8 cellular contexts compared by ENCODE assay signal in the genomic region with DNA sequence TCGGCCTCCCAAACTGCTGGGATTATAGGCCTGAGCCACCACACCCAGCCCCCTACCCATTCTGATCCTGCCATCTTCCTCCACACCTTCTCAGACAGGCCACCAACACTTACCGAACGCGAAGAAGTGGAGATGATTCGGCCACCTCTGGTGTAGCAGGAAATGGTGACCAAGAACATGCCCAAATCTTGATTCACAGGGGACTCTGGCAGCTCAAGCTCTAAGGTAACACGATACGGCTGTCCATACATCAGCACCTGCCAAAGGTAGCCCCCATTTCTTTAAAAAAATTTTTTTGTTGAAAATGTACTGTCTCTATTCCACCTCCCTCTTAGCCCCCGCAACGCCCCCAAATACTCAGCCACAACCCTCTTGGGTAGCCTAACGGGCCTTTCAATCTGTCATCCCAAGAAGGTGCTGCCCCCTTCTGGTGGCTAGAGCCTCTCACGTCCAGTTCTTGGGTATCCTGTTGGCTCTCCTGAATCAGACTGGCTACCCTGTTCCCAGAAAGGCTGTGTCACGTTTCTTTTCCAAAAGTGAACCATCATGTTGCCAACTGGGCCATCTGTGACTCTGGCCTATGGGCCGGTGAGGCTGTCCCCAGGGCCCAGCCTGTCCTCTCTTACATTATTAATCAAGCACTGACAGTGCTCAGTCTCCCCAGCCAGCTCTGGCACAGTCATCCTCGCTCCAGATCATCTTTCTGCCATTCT. TPM values are rescaled to one million over a fixed set of nuclear protein-coding genes. Genes with fewer than 3 reads are reported as not detected.
DNase-seq lines count a peak whose midpoint lies in the region; ATAC-seq and TF ChIP-seq lines count a peak whose summit lies in the region.

No MANE protein-coding gene starts in this region.

- intact Hi-C loops in uterus (cut with DNase I; ENCODE audit: low total_unique reads): loop anchor here (10.0 kb wide), 1 partner anchor 310 kb away; no protein-coding TSS in a partner anchor

- TF ChIP-seq POLR2A in uterus (IDR thresholded peaks at IDR 0.05): no peak

- no peak overlapping the region for H3K4me3 ChIP-seq in uterus

- ATAC-seq in SK-N-SH treated with all-trans-retinoic acid at 6 μM for 48 hours: peak; percentile 91
- no peak for ATAC-seq in GM21825 (IDR thresholded peaks at IDR 0.05; ENCODE audit: unreplicated experiment)

- H3K27me3 ChIP-seq in uterus: no peaks in the 10 kb centered on the region

- H3K4me1 ChIP-seq in uterus: no peaks in the 10 kb centered on the region

- peak overlapping the region; percentile 85 for H3K4me3 Mint-ChIP-seq in glutamatergic neuron (ENCODE audit: unreplicated experiment)
- H3K4me3 Mint-ChIP-seq in progenitor cell of endocrine pancreas (ENCODE audit: low read depth): no peak overlapping the region

- H3K27ac Mint-ChIP-seq in glutamatergic neuron (ENCODE audit: unreplicated experiment) (peak overlapping the region; percentile 96), progenitor cell of endocrine pancreas (peak overlapping the region; percentile 17)

- peak; percentile 84 for TF ChIP-seq CTCF in glutamatergic neuron (IDR thresholded peaks at IDR 0.05; ENCODE audit: partially characterized antibody, unreplicated experiment)
- peak; percentile 80 for TF ChIP-seq CTCF in progenitor cell of endocrine pancreas (IDR thresholded peaks at IDR 0.05; ENCODE audit: unreplicated experiment)
- peak; percentile 66 to 83 (median 77) for TF ChIP-seq CTCF in uterus (IDR thresholded peaks at IDR 0.05)

- DNase-seq in DMS114 treated with DMSO at 0.1 percent for 48 hours (lab: John Stamatoyannopoulos, UW; ENCODE audit: unreplicated experiment): peak; percentile 44
- peak; percentile 72 for DNase-seq in KG1 (lab: John Stamatoyannopoulos, UW)
- DNase-seq in activated naive CD4-positive, alpha-beta T cell treated with anti-CD3 and anti-CD28 coated beads, Interleukin-2, amount 50 U/mL, for 16 hours: peak; percentile 77
- DNase-seq in glutamatergic neuron: peak; percentile 77
- DNase-seq in progenitor cell of endocrine pancreas (ENCODE audit: low spot score, unreplicated experiment): peak; percentile 47
- DNase-seq in uterus: peak; percentile 80 to 86

- H3K27ac ChIP-seq in uterus: peak overlapping the region in 1 of 2 donors; percentile 38

- H3K4me1 Mint-ChIP-seq in glutamatergic neuron (ENCODE audit: low read depth, unreplicated experiment) (peaks cover 14% of the 10 kb centered on the region), progenitor cell of endocrine pancreas (ENCODE audit: low read depth) (no peaks in the 10 kb centered on the region)

- H3K9me3 Mint-ChIP-seq in glutamatergic neuron (ENCODE audit: unreplicated experiment): peaks cover 4% of the 10 kb centered on the region
- H3K9me3 Mint-ChIP-seq in progenitor cell of endocrine pancreas (ENCODE audit: low read depth): no peaks in the 10 kb centered on the region

- H3K36me3 ChIP-seq in uterus: no peaks in the 10 kb centered on the region

- H3K27me3 Mint-ChIP-seq in glutamatergic neuron (ENCODE audit: unreplicated experiment) (no peaks in the 10 kb centered on the region), progenitor cell of endocrine pancreas (no peaks in the 10 kb centered on the region)

- H3K9me3 ChIP-seq in uterus: no peaks in the 10 kb centered on the region

- H3K36me3 Mint-ChIP-seq in glutamatergic neuron (ENCODE audit: unreplicated experiment): peaks cover 4% of the 10 kb centered on the region
- peaks cover 16% of the 10 kb centered on the region for H3K36me3 Mint-ChIP-seq in progenitor cell of endocrine pancreas (ENCODE audit: insufficient read depth)

TF ChIP-seq in SK-N-SH treated with all-trans-retinoic acid at 6 μM for 48 hours, 23 proteins besides CTCF, POLR2A, EP300 and RAD21:
- TF ChIP-seq, protein P1, sequence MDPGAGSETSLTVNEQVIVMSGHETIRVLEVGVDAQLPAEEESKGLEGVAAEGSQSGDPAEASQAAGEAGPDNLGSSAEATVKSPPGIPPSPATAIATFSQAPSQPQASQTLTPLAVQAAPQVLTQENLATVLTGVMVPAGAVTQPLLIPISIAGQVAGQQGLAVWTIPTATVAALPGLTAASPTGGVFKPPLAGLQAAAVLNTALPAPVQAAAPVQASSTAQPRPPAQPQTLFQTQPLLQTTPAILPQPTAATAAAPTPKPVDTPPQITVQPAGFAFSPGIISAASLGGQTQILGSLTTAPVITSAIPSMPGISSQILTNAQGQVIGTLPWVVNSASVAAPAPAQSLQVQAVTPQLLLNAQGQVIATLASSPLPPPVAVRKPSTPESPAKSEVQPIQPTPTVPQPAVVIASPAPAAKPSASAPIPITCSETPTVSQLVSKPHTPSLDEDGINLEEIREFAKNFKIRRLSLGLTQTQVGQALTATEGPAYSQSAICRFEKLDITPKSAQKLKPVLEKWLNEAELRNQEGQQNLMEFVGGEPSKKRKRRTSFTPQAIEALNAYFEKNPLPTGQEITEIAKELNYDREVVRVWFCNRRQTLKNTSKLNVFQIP (CRISPR knock-in tag; IDR thresholded peaks at IDR 0.05; ENCODE audit: borderline replicate concordance, low read depth): no peak
- TF ChIP-seq, protein P2, sequence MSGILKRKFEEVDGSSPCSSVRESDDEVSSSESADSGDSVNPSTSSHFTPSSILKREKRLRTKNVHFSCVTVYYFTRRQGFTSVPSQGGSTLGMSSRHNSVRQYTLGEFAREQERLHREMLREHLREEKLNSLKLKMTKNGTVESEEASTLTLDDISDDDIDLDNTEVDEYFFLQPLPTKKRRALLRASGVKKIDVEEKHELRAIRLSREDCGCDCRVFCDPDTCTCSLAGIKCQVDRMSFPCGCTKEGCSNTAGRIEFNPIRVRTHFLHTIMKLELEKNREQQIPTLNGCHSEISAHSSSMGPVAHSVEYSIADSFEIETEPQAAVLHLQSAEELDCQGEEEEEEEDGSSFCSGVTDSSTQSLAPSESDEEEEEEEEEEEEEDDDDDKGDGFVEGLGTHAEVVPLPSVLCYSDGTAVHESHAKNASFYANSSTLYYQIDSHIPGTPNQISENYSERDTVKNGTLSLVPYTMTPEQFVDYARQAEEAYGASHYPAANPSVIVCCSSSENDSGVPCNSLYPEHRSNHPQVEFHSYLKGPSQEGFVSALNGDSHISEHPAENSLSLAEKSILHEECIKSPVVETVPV (CRISPR knock-in tag; IDR thresholded peaks at IDR 0.05): no peak
- no peak for TF ChIP-seq SNAI2 (CRISPR knock-in tag; IDR thresholded peaks at IDR 0.05)
- no peak for TF ChIP-seq ZFP30 (CRISPR knock-in tag; IDR thresholded peaks at IDR 0.05)
- TF ChIP-seq RARB (CRISPR knock-in tag; IDR thresholded peaks at IDR 0.05): no peak
- TF ChIP-seq, protein P3, sequence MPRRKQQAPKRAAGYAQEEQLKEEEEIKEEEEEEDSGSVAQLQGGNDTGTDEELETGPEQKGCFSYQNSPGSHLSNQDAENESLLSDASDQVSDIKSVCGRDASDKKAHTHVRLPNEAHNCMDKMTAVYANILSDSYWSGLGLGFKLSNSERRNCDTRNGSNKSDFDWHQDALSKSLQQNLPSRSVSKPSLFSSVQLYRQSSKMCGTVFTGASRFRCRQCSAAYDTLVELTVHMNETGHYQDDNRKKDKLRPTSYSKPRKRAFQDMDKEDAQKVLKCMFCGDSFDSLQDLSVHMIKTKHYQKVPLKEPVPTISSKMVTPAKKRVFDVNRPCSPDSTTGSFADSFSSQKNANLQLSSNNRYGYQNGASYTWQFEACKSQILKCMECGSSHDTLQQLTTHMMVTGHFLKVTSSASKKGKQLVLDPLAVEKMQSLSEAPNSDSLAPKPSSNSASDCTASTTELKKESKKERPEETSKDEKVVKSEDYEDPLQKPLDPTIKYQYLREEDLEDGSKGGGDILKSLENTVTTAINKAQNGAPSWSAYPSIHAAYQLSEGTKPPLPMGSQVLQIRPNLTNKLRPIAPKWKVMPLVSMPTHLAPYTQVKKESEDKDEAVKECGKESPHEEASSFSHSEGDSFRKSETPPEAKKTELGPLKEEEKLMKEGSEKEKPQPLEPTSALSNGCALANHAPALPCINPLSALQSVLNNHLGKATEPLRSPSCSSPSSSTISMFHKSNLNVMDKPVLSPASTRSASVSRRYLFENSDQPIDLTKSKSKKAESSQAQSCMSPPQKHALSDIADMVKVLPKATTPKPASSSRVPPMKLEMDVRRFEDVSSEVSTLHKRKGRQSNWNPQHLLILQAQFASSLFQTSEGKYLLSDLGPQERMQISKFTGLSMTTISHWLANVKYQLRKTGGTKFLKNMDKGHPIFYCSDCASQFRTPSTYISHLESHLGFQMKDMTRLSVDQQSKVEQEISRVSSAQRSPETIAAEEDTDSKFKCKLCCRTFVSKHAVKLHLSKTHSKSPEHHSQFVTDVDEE (CRISPR knock-in tag; IDR thresholded peaks at IDR 0.05): no peak
- no peak for TF ChIP-seq ARNTL (CRISPR knock-in tag; IDR thresholded peaks at IDR 0.05; ENCODE audit: borderline replicate concordance, low read depth)
- TF ChIP-seq OSR1 (CRISPR knock-in tag; IDR thresholded peaks at IDR 0.05): no peak
- TF ChIP-seq TOX (CRISPR knock-in tag; IDR thresholded peaks at IDR 0.05; ENCODE audit: borderline replicate concordance): no peak

RNA-seq across cellular contexts. Expression of a gene that starts 5.3 kb away (rescaled TPM):
- total RNA-seq in glutamatergic neuron (ENCODE audit: unreplicated experiment): 1.8 TPM
- 0.65 and 0.89 TPM in 2 replicates for total RNA-seq in progenitor cell of endocrine pancreas
- total RNA-seq in uterus: 10 to 100 TPM; 36.2 to 50.6 (median 41.4) TPM

RNA-seq across cellular contexts. Expression of a gene that starts 12.6 kb away (rescaled TPM):
- total RNA-seq in glutamatergic neuron (ENCODE audit: unreplicated experiment): 550 TPM
- total RNA-seq in progenitor cell of endocrine pancreas: 84.9 and 85.8 TPM in 2 replicates
- 10 to 100 TPM; 24.1 to 46.7 (median 34.4) TPM for total RNA-seq in uterus

RNA-seq across cellular contexts. Expression of a gene that starts 12.9 kb away (rescaled TPM):
- total RNA-seq in glutamatergic neuron (ENCODE audit: unreplicated experiment): 266 TPM
- 1.8 and 2.0 TPM in 2 replicates for total RNA-seq in progenitor cell of endocrine pancreas
- total RNA-seq in uterus: under 1 TPM in 1 of 4 donors, not detected in 3; 0.52 TPM

RNA-seq across cellular contexts. Expression of a gene that starts 15.7 kb away (rescaled TPM):
- total RNA-seq in glutamatergic neuron (ENCODE audit: unreplicated experiment) (146 TPM), progenitor cell of endocrine pancreas (99.8 and 102 TPM in 2 replicates), uterus (100 to 1,000 TPM in 2 of 4 donors, 10 to 100 TPM in 2; 55.4 to 276 (median 102) TPM)

RNA-seq across cellular contexts. Expression of a gene that starts 22.5 kb away (rescaled TPM):
- total RNA-seq in glutamatergic neuron (ENCODE audit: unreplicated experiment) (4.6 TPM), progenitor cell of endocrine pancreas (9.3 and 9.4 TPM in 2 replicates), uterus (10 to 100 TPM in 1 of 4 donors, 1 to 10 TPM in 2, not detected in 1; 3.5 to 18.2 (median 6.9) TPM)

Comparison
In these comparisons a context has a peak if more than half of its experiments do, and no peak if none do; other contexts are left out.
1. RNA of a gene that starts 5.3 kb away (total RNA-seq): 36.2 to 50.6 TPM in uterus; 1.8 TPM in glutamatergic neuron (single experiment) and 0.65 to 0.89 TPM in progenitor cell of endocrine pancreas; every median in the first group is over 10 times any median in the second.
2. RNA of a gene that starts 12.9 kb away (total RNA-seq): 266 TPM in glutamatergic neuron (single experiment); 1.8 to 2.0 TPM in progenitor cell of endocrine pancreas and 0.52 TPM in uterus; every median in the first group is over 10 times any median in the second.
3. Peak in every context shown above with its lines, with median percentiles within 50 percentile points of each other: DNase-seq and CTCF ChIP-seq.